In genomic region chr2:213740453-213740852, GRCh38 we compare ENCODE assay signal across 17 cellular contexts.
A peak's percentile ranks its signal among the peaks of the same experiment; 100 is the strongest.
DNase-seq lines count a peak whose midpoint lies in the region; ATAC-seq, FAIRE-seq and TF ChIP-seq lines count a peak whose summit lies in the region.
"Had no signal": no experiment of that assay in that cellular context is flagged by ENCODE, and none has a peak within 500 bp of the region (broad histone marks: within the 10 kb centered on the region; RNA-seq: fewer than 3 reads in every experiment).

No MANE protein-coding gene starts in this region.

- intact Hi-C loops in GM12878 (cut with micrococcal nuclease; ENCODE audit: unreplicated experiment) = no loop called here

- RAD21 ChIA-PET in GM12878 (lab: Charles Lee; ENCODE audit: unreplicated experiment) = interaction anchor here (1.0 to 2.2 kb wide), 5 partner anchors 9 to 26 kb away, joined by 3 to 7 read pairs (median 4); no protein-coding TSS in a partner anchor

- TF ChIP-seq CTCF in GM12878 (IDR thresholded peaks at IDR 0.05 in 2 of 3, conservative IDR thresholded peaks at IDR 0.05 in 1 of 3; ENCODE audit: control insufficient read depth in 2 of 3, extremely low read depth in 1 of 3, insufficient read depth in 1 of 3, low read depth in 3 of 3, low read length in 3 of 3) = no peak

- ATAC-seq in GM18861 (IDR thresholded peaks at IDR 0.05; ENCODE audit: unreplicated experiment) (peak; percentile 94), GM21528 (IDR thresholded peaks at IDR 0.05; ENCODE audit: low FRiP score, unreplicated experiment) (peak; percentile 86), HG03045 (IDR thresholded peaks at IDR 0.05; ENCODE audit: unreplicated experiment) (peak; percentile 86), GM12878 (peak; percentile 99)
- ATAC-seq in effector memory CD8-positive, alpha-beta T cell (replicated peaks) = no peak

- no peak overlapping the region for H3K4me3 ChIP-seq in GM12878
- H3K4me3 ChIP-seq: BLaER1, stomach had no signal

- TF ChIP-seq RAD21 in GM12878 (IDR thresholded peaks at IDR 0.05; ENCODE audit: insufficient read depth, low read depth, low read length) = no peak

- DNase-seq in GM12878 (ENCODE audit: low read depth, low spot score) (no peak), LoVo (ENCODE audit: low spot score) (no peak), occipital lobe (lab: John Stamatoyannopoulos, UW) (no peak), GM19239 (ENCODE audit: insufficient read length, low spot score) (no peak)
- no peak for DNase-seq in effector memory CD8-positive, alpha-beta T cell
- DNase-seq: activated T-cell treated with anti-CD3 and anti-CD28 coated beads for 4 hours; NCI-H1105; NCI-H774; stimulated activated CD4-positive, alpha-beta T cell treated with anti-CD3 and anti-CD28 coated beads, Interleukin-4, amount 100 ng/mL, for 24 hours; stomach had no signal

- in situ Hi-C loops in GM12878 (cut with MboI) = no loop called here

- no peaks in the 10 kb centered on the region for H3K27me3 Mint-ChIP-seq in effector memory CD8-positive, alpha-beta T cell
- H3K27me3 Mint-ChIP-seq: progenitor cell of endocrine pancreas had no signal

- no peak overlapping the region for H3K9ac ChIP-seq in GM12878 (ENCODE audit: control insufficient read depth, insufficient read depth, low read length)
- H3K9ac ChIP-seq: BLaER1 had no signal

- H3K79me2 ChIP-seq in GM12878 (ENCODE audit: control insufficient read depth, insufficient read depth, low read length) = no peaks in the 10 kb centered on the region

- no TSS peak for BruUV-seq in GM12878 (replicated peaks; lab: Mats Ljungman, UMichigan)

- no peak; a peak in 1 of 4 replicates for TF ChIP-seq EP300 in GM12878 (IDR thresholded peaks at IDR 0.05; ENCODE audit: borderline replicate concordance in 1 of 2, control insufficient read depth in 1 of 2, low read depth in 2 of 2, low read length in 2 of 2)

- H3K9me3 ChIP-seq in GM12878 (replicated peaks; ENCODE audit: control insufficient read depth, insufficient read depth, low read length) = no peaks in the 10 kb centered on the region
- H3K9me3 ChIP-seq: BLaER1, stomach had no signal

- H3K27me3 ChIP-seq in GM12878 (replicated peaks in 1 of 2; ENCODE audit: control insufficient read depth in 2 of 2, insufficient read depth in 2 of 2, low read length in 1 of 2) = no peaks in the 10 kb centered on the region
- H3K27me3 ChIP-seq: BLaER1, stomach had no signal

- TF ChIP-seq POLR2A in GM12878 (IDR thresholded peaks at IDR 0.05; ENCODE audit: low read depth, low read length) = no peak

- no peaks in the 10 kb centered on the region for H3K36me3 Mint-ChIP-seq in effector memory CD8-positive, alpha-beta T cell (ENCODE audit: insufficient read depth)

- no peaks in the 10 kb centered on the region for H3K4me1 Mint-ChIP-seq in effector memory CD8-positive, alpha-beta T cell (ENCODE audit: low read depth in 2 of 2)

- peak; percentile 54 for FAIRE-seq in GM12878 (lab: Jason Lieb, UNC)
- FAIRE-seq in GM19239 (lab: Jason Lieb, UNC) = no peak
- FAIRE-seq: G401.6, H54 had no signal

- 0% methylated on average over 3 of the region's 3 CpGs for WGBS in GM12878 (ENCODE audit: insufficient coverage, insufficient replicate concordance, low lambda C conversion rate, missing lambda C conversion rate)

- SMC1A ChIA-PET in GM12878 (lab: Charles Lee; ENCODE audit: uncharacterized antibody, unreplicated experiment) = interaction anchor here (1.4 to 2.4 kb wide), 4 partner anchors 12 to 46 kb away, joined by 3 to 11 read pairs (median 4); no protein-coding TSS in a partner anchor

- POLR2A ChIA-PET in GM12878 (lab: Charles Lee) = interaction anchor here (1.1 to 1.5 kb wide), 2 partner anchors 26 to 28 kb away, joined by 4 read pairs; no protein-coding TSS in a partner anchor

- no peak overlapping the region for H3K27ac ChIP-seq in GM12878 (ENCODE audit: control insufficient read depth, insufficient read depth)
- H3K27ac ChIP-seq: BLaER1, stomach had no signal

- peak overlapping the region; percentile 70 for H2AFZ ChIP-seq in GM12878 (ENCODE audit: control insufficient read depth, low read depth, low read length)

- H3K4me3 Mint-ChIP-seq in effector memory CD8-positive, alpha-beta T cell = no peak overlapping the region

- H3K36me3 ChIP-seq in GM12878 (ENCODE audit: control insufficient read depth in 2 of 2, insufficient read depth in 2 of 2, low read length in 1 of 2) = no peaks in the 10 kb centered on the region
- H3K36me3 ChIP-seq: BLaER1, stomach had no signal

- no peaks in the 10 kb centered on the region for H4K20me1 ChIP-seq in GM12878 (ENCODE audit: control insufficient read depth, insufficient read depth)
- H4K20me1 ChIP-seq: BLaER1 had no signal

- H3K4me2 ChIP-seq in GM12878 (ENCODE audit: control insufficient read depth, insufficient read depth) = no peak overlapping the region; the same call in 1 of the 2 replicates
- H3K4me2 ChIP-seq: BLaER1 had no signal

- no peaks in the 10 kb centered on the region for H3K9me3 Mint-ChIP-seq in effector memory CD8-positive, alpha-beta T cell

- H3K27ac Mint-ChIP-seq in effector memory CD8-positive, alpha-beta T cell = no peak overlapping the region
- H3K27ac Mint-ChIP-seq: progenitor cell of endocrine pancreas had no signal

- CTCF ChIA-PET in GM12878 (lab: Yijun Ruan, JAX) = interaction anchor here (1.2 to 1.6 kb wide), 2 partner anchors 26 kb away, joined by 3 to 5 read pairs; no protein-coding TSS in a partner anchor

- H3K4me1 ChIP-seq in GM12878 (ENCODE audit: control insufficient read depth, insufficient read depth, low read length) = no peaks in the 10 kb centered on the region
- H3K4me1 ChIP-seq: BLaER1, stomach had no signal

TF ChIP-seq in GM12878, 131 proteins besides CTCF, POLR2A, EP300 and RAD21:
- TF ChIP-seq SREBF1 (IDR thresholded peaks at IDR 0.05; ENCODE audit: low read length) = no peak
- TF ChIP-seq MTA2 (IDR thresholded peaks at IDR 0.05; ENCODE audit: low read depth) = peak; percentile 28; the same call in 1 of the 2 replicates
